In the genomic region with DNA sequence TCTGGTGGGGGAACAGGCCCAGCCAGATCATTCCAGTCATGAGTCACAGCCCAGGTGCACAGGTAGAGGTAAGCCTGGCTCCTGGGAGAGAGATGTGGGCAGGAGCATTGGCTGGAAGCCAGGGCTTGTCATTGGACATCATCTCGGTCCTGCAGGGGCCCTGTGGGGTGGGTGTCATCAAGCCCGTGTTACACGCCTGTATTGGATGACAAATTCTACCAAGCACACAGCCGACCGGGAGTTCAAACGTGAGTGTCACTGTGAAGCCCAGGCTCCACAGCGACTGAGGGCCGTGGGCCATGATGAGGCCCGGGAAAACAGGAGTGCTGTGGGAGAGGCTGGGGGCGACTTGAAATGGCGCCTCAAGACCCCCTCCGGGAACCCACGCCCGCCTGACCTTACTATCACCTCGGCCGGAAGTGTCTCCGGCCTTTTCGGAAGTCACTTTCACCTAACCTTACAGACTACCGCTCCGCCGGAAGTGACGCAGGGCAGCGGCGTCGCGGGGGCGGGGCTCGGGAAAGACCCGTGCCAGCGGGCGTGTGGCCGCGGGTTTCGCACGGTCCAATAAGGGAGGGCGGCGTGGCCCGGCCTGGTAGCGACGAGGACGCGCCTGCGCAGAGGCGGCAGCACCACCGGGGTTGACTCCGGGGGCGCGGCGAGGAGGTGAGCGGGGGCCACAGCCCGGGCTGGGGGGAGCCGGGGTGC, we compare ENCODE assay signal across 8 cellular contexts. TPM values are rescaled to one million over a fixed set of nuclear protein-coding genes. Genes with fewer than 3 reads are reported as not detected.
A peak's percentile ranks its signal among the peaks of the same experiment; 100 is the strongest.
DNase-seq lines count a peak whose midpoint lies in the region; ATAC-seq and TF ChIP-seq lines count a peak whose summit lies in the region.

A gene (plus strand): TSS at position 629 of the 708 bp plus-strand sequence. CDS start 1,293 bp downstream, outside the sequence.

- peak; percentile 46 for ATAC-seq in HG03432 (IDR thresholded peaks at IDR 0.05; ENCODE audit: unreplicated experiment)

- peak; percentile 97 for DNase-seq in Ammon's horn (ENCODE audit: low spot score)
- peak; percentile 95 for DNase-seq in NCI-H510A (lab: John Stamatoyannopoulos, UW)
- peak; percentile 95 to 96 for DNase-seq in activated CD4-positive, alpha-beta T cell treated with anti-CD3 and anti-CD28 coated beads for 24 hours (ENCODE audit: low read depth in 2 of 2)
- peak; percentile 98 for DNase-seq in cerebellum (ENCODE audit: low spot score)
- DNase-seq in kidney glomerular epithelial cell (lab: John Stamatoyannopoulos, UW) = peak; percentile 87
- DNase-seq in stimulated activated CD4-positive, alpha-beta T cell treated with anti-CD3 and anti-CD28 coated beads, Interleukin-1b, Interleukin-23, amount 100 ng/mL, for 1 hour (ENCODE audit: low read depth in 2 of 2) = peak; percentile 95 to 96

- peak; percentile 96 for TF ChIP-seq POLR2A in GM19193 (IDR thresholded peaks at IDR 0.05; ENCODE audit: extremely low read depth, insufficient read depth, insufficient read length)

RNA-seq across cellular contexts. Expression of the gene that starts here (rescaled TPM):
- total RNA-seq in cerebellum = 11.7 TPM

Comparison
In these comparisons a context has a peak if more than half of its experiments do, and no peak if none do; other contexts are left out.
1. Peak in every context shown above with its lines: DNase-seq and ATAC-seq.